Comparison of ENCODE assay signal across 1 cellular context in genomic region chr10:13672505-13672904, GRCh38.
TF ChIP-seq lines count a peak whose summit lies in the region.

No MANE protein-coding gene starts in this region.

TF ChIP-seq in HEK293, 187 proteins besides CTCF, POLR2A, EP300 and RAD21:
- TF ChIP-seq ZIC2 (tag by site-specific recombination; IDR thresholded peaks at IDR 0.05) (peak; percentile 56), ZNF341 (tag by site-specific recombination; IDR thresholded peaks at IDR 0.05; ENCODE audit: low read depth) (peak; percentile 73), ZBTB44 (tag by site-specific recombination; IDR thresholded peaks at IDR 0.05) (0 out of 2 replicates have a peak, but pooled peaks have one; percentile 4), WT1 (tag by site-specific recombination; IDR thresholded peaks at IDR 0.05) (peak; percentile 50), SP3 (tag by site-specific recombination; IDR thresholded peaks at IDR 0.05) (no peak)
- TF ChIP-seq, protein P1, sequence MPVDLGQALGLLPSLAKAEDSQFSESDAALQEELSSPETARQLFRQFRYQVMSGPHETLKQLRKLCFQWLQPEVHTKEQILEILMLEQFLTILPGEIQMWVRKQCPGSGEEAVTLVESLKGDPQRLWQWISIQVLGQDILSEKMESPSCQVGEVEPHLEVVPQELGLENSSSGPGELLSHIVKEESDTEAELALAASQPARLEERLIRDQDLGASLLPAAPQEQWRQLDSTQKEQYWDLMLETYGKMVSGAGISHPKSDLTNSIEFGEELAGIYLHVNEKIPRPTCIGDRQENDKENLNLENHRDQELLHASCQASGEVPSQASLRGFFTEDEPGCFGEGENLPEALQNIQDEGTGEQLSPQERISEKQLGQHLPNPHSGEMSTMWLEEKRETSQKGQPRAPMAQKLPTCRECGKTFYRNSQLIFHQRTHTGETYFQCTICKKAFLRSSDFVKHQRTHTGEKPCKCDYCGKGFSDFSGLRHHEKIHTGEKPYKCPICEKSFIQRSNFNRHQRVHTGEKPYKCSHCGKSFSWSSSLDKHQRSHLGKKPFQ (tag by site-specific recombination; IDR thresholded peaks at IDR 0.05) = no peak
- TF ChIP-seq, protein P2, sequence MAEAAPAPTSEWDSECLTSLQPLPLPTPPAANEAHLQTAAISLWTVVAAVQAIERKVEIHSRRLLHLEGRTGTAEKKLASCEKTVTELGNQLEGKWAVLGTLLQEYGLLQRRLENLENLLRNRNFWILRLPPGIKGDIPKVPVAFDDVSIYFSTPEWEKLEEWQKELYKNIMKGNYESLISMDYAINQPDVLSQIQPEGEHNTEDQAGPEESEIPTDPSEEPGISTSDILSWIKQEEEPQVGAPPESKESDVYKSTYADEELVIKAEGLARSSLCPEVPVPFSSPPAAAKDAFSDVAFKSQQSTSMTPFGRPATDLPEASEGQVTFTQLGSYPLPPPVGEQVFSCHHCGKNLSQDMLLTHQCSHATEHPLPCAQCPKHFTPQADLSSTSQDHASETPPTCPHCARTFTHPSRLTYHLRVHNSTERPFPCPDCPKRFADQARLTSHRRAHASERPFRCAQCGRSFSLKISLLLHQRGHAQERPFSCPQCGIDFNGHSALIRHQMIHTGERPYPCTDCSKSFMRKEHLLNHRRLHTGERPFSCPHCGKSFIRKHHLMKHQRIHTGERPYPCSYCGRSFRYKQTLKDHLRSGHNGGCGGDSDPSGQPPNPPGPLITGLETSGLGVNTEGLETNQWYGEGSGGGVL (tag by site-specific recombination; IDR thresholded peaks at IDR 0.05) = peak; percentile 87
- TF ChIP-seq, protein P3, sequence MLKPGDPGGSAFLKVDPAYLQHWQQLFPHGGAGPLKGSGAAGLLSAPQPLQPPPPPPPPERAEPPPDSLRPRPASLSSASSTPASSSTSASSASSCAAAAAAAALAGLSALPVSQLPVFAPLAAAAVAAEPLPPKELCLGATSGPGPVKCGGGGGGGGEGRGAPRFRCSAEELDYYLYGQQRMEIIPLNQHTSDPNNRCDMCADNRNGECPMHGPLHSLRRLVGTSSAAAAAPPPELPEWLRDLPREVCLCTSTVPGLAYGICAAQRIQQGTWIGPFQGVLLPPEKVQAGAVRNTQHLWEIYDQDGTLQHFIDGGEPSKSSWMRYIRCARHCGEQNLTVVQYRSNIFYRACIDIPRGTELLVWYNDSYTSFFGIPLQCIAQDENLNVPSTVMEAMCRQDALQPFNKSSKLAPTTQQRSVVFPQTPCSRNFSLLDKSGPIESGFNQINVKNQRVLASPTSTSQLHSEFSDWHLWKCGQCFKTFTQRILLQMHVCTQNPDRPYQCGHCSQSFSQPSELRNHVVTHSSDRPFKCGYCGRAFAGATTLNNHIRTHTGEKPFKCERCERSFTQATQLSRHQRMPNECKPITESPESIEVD (tag by site-specific recombination; IDR thresholded peaks at IDR 0.05) = peak; percentile 58
TF ChIP-seq in HEK293: peak in this region for 6.
